Comparison of ENCODE assay signal across 13 cellular contexts in the genomic region with DNA sequence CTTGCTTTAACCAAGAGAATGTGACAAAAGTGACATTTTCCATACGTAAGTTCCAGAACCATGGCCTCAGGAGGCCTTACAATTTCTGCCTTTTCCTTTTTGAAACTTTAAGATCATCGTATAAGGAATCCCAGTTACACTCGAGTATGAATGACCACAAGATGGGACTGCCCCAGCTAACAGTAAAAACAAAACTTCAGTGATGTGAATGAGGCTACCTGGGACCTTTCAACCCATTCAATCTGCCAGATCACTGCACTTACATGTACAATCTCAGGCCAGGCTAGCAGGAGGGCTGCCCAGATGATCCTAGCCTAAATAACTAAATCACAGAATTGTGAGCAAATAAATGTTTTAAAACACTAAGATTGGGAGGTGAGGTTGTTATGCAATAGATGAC.
"Had no signal": no experiment of that assay in that cellular context is flagged by ENCODE, and none has a peak within 500 bp of the region (broad histone marks: within the 10 kb centered on the region; RNA-seq: fewer than 3 reads in every experiment).

No MANE protein-coding gene starts in this region.

- H3K36me3 ChIP-seq: ascending aorta, breast epithelium, heart left ventricle, right atrium auricular region, thyroid gland had no signal

- H3K4me1 ChIP-seq: ascending aorta, breast epithelium, heart left ventricle, right atrium auricular region, thyroid gland had no signal

- ATAC-seq: effector memory CD8-positive, alpha-beta T cell; heart left ventricle had no signal

- H3K27ac ChIP-seq: ascending aorta, breast epithelium, heart left ventricle, right atrium auricular region, thyroid gland, VCaP had no signal

- H3K27me3 ChIP-seq: ascending aorta, breast epithelium, heart left ventricle, right atrium auricular region, thyroid gland had no signal

- DNase-seq: activated CD4-positive, alpha-beta T cell treated with anti-CD3 and anti-CD28 coated beads, Interleukin-2, amount 50 U/mL, for 48 hours; activated naive CD4-positive, alpha-beta T cell treated with anti-CD3 and anti-CD28 coated beads, Interleukin-2, amount 10 ng/mL, durations not matched to agents 7 days and 5 days; effector memory CD8-positive, alpha-beta T cell; heart left ventricle; immature natural killer cell; nucleus accumbens; stimulated activated CD4-positive, alpha-beta T cell treated with anti-CD3 and anti-CD28 coated beads, Interleukin-2, amount 100 ng/mL, for 48 hours; stimulated activated naive B cell treated with anti-CD40 and anti-IgM and Interleukin-4, amounts not matched to agents 10 μg/mL and 1 μg/mL and 100 μg/mL, for 72 hours; thyroid gland had no signal

- H3K9me3 ChIP-seq: ascending aorta, breast epithelium, right atrium auricular region, thyroid gland had no signal

- H3K4me3 ChIP-seq: ascending aorta, breast epithelium, heart left ventricle, right atrium auricular region, thyroid gland had no signal
